Comparison of ENCODE assay signal across 1 cellular context in the genomic region with DNA sequence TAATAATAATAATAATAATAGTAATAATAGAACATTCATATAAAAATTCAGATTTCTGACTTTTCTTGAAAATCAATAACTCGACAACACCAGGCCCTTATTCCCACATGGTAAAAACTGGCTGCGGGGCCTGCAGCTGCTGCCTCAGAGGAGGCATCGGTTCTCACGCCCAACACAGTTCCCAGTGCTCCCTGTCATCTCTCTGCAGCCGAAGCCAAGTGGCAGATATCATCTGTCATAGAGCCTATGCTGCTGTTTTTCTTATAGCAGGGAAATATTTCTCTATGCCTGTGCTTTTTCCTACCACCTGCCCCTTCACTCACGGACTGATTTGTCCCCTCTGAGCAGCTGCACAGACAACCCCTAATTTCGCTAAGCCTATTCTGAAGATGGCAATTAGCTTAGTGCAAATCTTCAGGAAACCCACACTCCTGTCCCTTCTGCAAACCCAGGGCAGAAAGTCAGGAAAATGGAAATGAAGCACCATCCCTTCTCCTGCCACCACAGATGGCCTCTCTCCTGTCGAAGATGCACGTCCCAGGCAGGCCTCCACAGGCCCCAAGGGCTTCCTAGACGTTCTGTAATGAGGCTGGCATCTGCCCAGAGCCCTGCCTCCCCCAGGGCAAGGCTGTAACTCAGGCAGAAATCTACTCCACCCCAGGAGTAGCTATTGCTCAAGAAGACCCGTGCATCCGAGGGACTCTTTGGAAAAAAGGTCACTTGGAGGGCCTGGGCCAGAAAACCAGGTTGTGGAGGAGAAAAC.
TF ChIP-seq lines count a peak whose summit lies in the region.

No MANE protein-coding gene starts in this region.

TF ChIP-seq in SK-N-SH, 30 proteins besides CTCF, POLR2A, EP300 and RAD21 (continued from another document):
- TF ChIP-seq, protein P1, sequence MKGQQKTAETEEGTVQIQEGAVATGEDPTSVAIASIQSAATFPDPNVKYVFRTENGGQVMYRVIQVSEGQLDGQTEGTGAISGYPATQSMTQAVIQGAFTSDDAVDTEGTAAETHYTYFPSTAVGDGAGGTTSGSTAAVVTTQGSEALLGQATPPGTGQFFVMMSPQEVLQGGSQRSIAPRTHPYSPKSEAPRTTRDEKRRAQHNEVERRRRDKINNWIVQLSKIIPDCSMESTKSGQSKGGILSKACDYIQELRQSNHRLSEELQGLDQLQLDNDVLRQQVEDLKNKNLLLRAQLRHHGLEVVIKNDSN (IDR thresholded peaks at IDR 0.05; ENCODE audit: borderline replicate concordance, low read depth): no peak
- TF ChIP-seq RFX5 (IDR thresholded peaks at IDR 0.05; ENCODE audit: low read length) (no peak), GATA2 (CRISPR knock-in tag; IDR thresholded peaks at IDR 0.05) (peak; percentile 46; the same call in 1 of the 2 replicates), YY1 (IDR thresholded peaks at IDR 0.05; ENCODE audit: low read depth) (no peak), PBX3 (IDR thresholded peaks at IDR 0.05) (no peak), CHD2 (IDR thresholded peaks at IDR 0.05; ENCODE audit: low read length, partially characterized antibody) (no peak), POLR2AphosphoS5 (IDR thresholded peaks at IDR 0.05; ENCODE audit: low read depth, low read length) (no peak)
